1 cellular context compared by ENCODE assay signal in genomic region chr14:34484726-34485125, GRCh38.
TF ChIP-seq lines count a peak whose summit lies in the region.

No MANE protein-coding gene starts in this region.

TF ChIP-seq in SK-N-SH treated with all-trans-retinoic acid at 6 μM for 48 hours, 23 proteins besides CTCF, POLR2A, EP300 and RAD21 (continued from another document):
- TF ChIP-seq SNAI2 (CRISPR knock-in tag; IDR thresholded peaks at IDR 0.05), result no peak
- no peak for TF ChIP-seq ZC3H10 (CRISPR knock-in tag; IDR thresholded peaks at IDR 0.05)
- no peak for TF ChIP-seq ZNF565 (CRISPR knock-in tag; conservative IDR thresholded peaks at IDR 0.05; ENCODE audit: low read depth)
- no peak for TF ChIP-seq BACH2 (CRISPR knock-in tag; IDR thresholded peaks at IDR 0.05; ENCODE audit: borderline replicate concordance)
- TF ChIP-seq ZFP3 (CRISPR knock-in tag; IDR thresholded peaks at IDR 0.05), result no peak
TF ChIP-seq in SK-N-SH treated with all-trans-retinoic acid at 6 μM for 48 hours: peak in this region for 0.
